9 cellular contexts compared by ENCODE assay signal in genomic region chr7:10216462-10216861, GRCh38.
"Had no signal": no experiment of that assay in that cellular context is flagged by ENCODE, and none has a peak within 500 bp of the region (broad histone marks: within the 10 kb centered on the region; RNA-seq: fewer than 3 reads in every experiment).

No MANE protein-coding gene starts in this region.

- H3K9me3 ChIP-seq: HAP-1 had no signal

- H3K4me2 ChIP-seq: GM23338 had no signal

- H3K27ac ChIP-seq: GM23248 had no signal

- H2AFZ ChIP-seq: GM23248, GM23338 had no signal

- H3K9ac ChIP-seq: GM23248 had no signal

- ATAC-seq: GM23338, HCT116 had no signal

- H3K4me3 ChIP-seq: GM23248, GM23338, HAP-1 had no signal

- H3K36me3 ChIP-seq: HAP-1 had no signal

- DNase-seq: GM23248, GOT3, H7, H9, HCEC 1CT, HFFc6 had no signal
